ENCODE assay signal across 19 cellular contexts in genomic region chr14:105534586-105534985, GRCh38. TPM values are rescaled to one million over a fixed set of nuclear protein-coding genes. Genes with fewer than 3 reads are reported as not detected.
"Had no signal": no experiment of that assay in that cellular context is flagged by ENCODE, and none has a peak within 500 bp of the region (broad histone marks: within the 10 kb centered on the region; RNA-seq: fewer than 3 reads in every experiment).

No MANE protein-coding gene starts in this region.

- H3K4me3 Mint-ChIP-seq: memory B cell; natural killer cell; stimulated activated naive B cell treated with anti-CD40 and anti-IgM and Interleukin-4, amounts not matched to agents 10 μg/mL and 1 μg/mL and 100 μg/mL, for 72 hours; stimulated activated naive CD8-positive, alpha-beta T cell treated with anti-CD3 and anti-CD28 coated beads, Interleukin-15, Interleukin-2, amounts not matched to agents 100 ng/mL and 50 ng/mL, for 24 hours had no signal

- H3K27me3 Mint-ChIP-seq: stimulated activated naive CD8-positive, alpha-beta T cell treated with anti-CD3 and anti-CD28 coated beads, Interleukin-15, Interleukin-2, amounts not matched to agents 100 ng/mL and 50 ng/mL, for 24 hours had no signal

- ATAC-seq: left lobe of liver; natural killer cell; right cardiac atrium; stimulated activated naive B cell treated with anti-CD40 and anti-IgM and Interleukin-4, amounts not matched to agents 10 μg/mL and 1 μg/mL and 100 μg/mL, for 72 hours had no signal

- H3K9me3 Mint-ChIP-seq: memory B cell; natural killer cell; stimulated activated naive B cell treated with anti-CD40 and anti-IgM and Interleukin-4, amounts not matched to agents 10 μg/mL and 1 μg/mL and 100 μg/mL, for 72 hours; stimulated activated naive CD8-positive, alpha-beta T cell treated with anti-CD3 and anti-CD28 coated beads, Interleukin-15, Interleukin-2, amounts not matched to agents 100 ng/mL and 50 ng/mL, for 24 hours had no signal

- H3K4me3 ChIP-seq: colonic mucosa, lung, prostate gland, skin epidermis, thoracic aorta, tibial nerve, upper lobe of left lung, uterus had no signal

- H3K27ac ChIP-seq: colonic mucosa, prostate gland, skin epidermis, thoracic aorta, tibial nerve, upper lobe of left lung, uterus had no signal

- DNase-seq: colonic mucosa; dermis blood vessel endothelial cell; kidney; natural killer cell; right cardiac atrium; stimulated activated CD4-positive, alpha-beta T cell treated with anti-CD3 and anti-CD28 coated beads, Interleukin-15, amount 100 ng/mL, for 24 hours; stimulated activated CD4-positive, alpha-beta T cell treated with anti-CD3 and anti-CD28 coated beads, Interleukin-2, amount 100 ng/mL, for 48 hours; stimulated activated naive B cell treated with anti-CD40 and anti-IgM and Interleukin-4, amounts not matched to agents 10 μg/mL and 1 μg/mL and 100 μg/mL, for 72 hours; uterus had no signal

- H3K4me1 ChIP-seq: colonic mucosa had no signal

- H3K9me3 ChIP-seq: colonic mucosa, prostate gland, thoracic aorta, tibial nerve, upper lobe of left lung, uterus had no signal

- H3K27ac Mint-ChIP-seq: memory B cell; natural killer cell; stimulated activated naive B cell treated with anti-CD40 and anti-IgM and Interleukin-4, amounts not matched to agents 10 μg/mL and 1 μg/mL and 100 μg/mL, for 72 hours; stimulated activated naive CD8-positive, alpha-beta T cell treated with anti-CD3 and anti-CD28 coated beads, Interleukin-15, Interleukin-2, amounts not matched to agents 100 ng/mL and 50 ng/mL, for 24 hours had no signal

- H3K36me3 Mint-ChIP-seq: memory B cell, natural killer cell had no signal

- H3K27me3 ChIP-seq: uterus had no signal

- H3K36me3 ChIP-seq: colonic mucosa, prostate gland, thoracic aorta, upper lobe of left lung, uterus had no signal

RNA-seq across cellular contexts. Expression of gene CRIP1, which starts 47.9 kb away (rescaled TPM):
- total RNA-seq: frontal cortex had no signal
